Comparison of ENCODE assay signal across 8 cellular contexts in the genomic region with DNA sequence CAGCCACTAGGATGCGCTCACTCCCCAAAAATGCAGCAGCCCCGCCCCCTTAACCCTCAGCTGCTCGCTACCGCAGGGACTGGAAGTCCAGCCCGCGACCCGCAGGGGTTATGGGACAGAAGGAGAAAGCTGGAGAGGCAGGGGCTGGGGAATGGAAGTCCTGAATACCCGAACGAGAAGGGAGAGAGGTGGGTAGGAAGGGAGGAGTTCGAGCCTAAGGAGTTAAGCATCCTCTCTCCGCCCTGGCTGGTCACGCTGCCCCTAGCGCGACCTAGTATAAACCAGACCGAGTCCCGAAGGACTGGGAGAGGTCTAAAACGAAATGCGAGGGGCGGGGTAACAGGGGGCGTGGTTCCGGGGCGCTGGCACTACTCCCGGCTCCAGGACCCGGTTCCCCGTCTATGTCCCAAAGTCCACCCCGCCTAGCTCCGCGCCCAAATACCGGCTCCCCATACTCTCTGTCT. TPM values are rescaled to one million over a fixed set of nuclear protein-coding genes. Genes with fewer than 3 reads are reported as not detected.
DNase-seq lines count a peak whose midpoint lies in the region; ATAC-seq lines count a peak whose summit lies in the region.

No MANE protein-coding gene starts in this region.

- no peaks in the 10 kb centered on the region for H3K9me3 Mint-ChIP-seq in activated naive CD4-positive, alpha-beta T cell treated with anti-CD3 and anti-CD28 coated beads, Interleukin-2, amount 50 U/mL, for 72 hours

- ATAC-seq in activated naive CD4-positive, alpha-beta T cell treated with anti-CD3 and anti-CD28 coated beads, Interleukin-2, amount 50 U/mL, for 72 hours, result peak; percentile 50 to 71

- H3K27ac Mint-ChIP-seq in activated naive CD4-positive, alpha-beta T cell treated with anti-CD3 and anti-CD28 coated beads, Interleukin-2, amount 50 U/mL, for 72 hours, result peak overlapping the region; percentile 9 to 77

- in situ Hi-C loops in SK-MEL-5 (cut with HindIII; ENCODE audit: low pct_unique_long_range_greater_than_20kb, low sequenced_read_pairs), result no loop called here

- H3K9me3 ChIP-seq in HUES64 (ENCODE audit: insufficient read depth, low read depth, low read length), result no peaks in the 10 kb centered on the region

- H3K4me3 ChIP-seq in HUES64 (ENCODE audit: low read length), result peak overlapping the region; percentile 94

- no peaks in the 10 kb centered on the region for H3K27me3 ChIP-seq in HUES64 (ENCODE audit: insufficient read depth, low read length)

- peak; percentile 78 for DNase-seq in activated gamma-delta T cell treated with Interleukin-2 at 50 U/mL for 16 hours
- DNase-seq in activated gamma-delta T cell (lab: John Stamatoyannopoulos, UW), result no peak
- peak; percentile 83 for DNase-seq in SK-MEL-5 (ENCODE audit: low read depth, low spot score)
- peak; percentile 76 to 77 for DNase-seq in activated naive CD4-positive, alpha-beta T cell treated with anti-CD3 and anti-CD28 coated beads, Interleukin-2, amount 50 U/mL, for 72 hours (ENCODE audit: low spot score in 2 of 2)
- DNase-seq in glomerular endothelial cell (ENCODE audit: extremely low read depth, low read depth, low spot score), result peak; percentile 62
- peak in 54 of 56 donors; percentile 40 to 89 (median 70) for DNase-seq in nucleus accumbens (lab: John Stamatoyannopoulos, UW)
- peak; percentile 79 for DNase-seq in superior temporal gyrus (ENCODE audit: extremely low spot score)

- H3K36me3 Mint-ChIP-seq in activated naive CD4-positive, alpha-beta T cell treated with anti-CD3 and anti-CD28 coated beads, Interleukin-2, amount 50 U/mL, for 72 hours, result peaks cover 29 to 37% of the 10 kb centered on the region in 2 donors

- peaks cover 14% of the 10 kb centered on the region for H3K4me1 ChIP-seq in HUES64 (ENCODE audit: insufficient read depth, low read length)

- H3K9ac ChIP-seq in HUES64 (ENCODE audit: low read depth, low read length), result peak overlapping the region; percentile 80

- H3K27ac ChIP-seq in HUES64 (ENCODE audit: low read depth, low read length), result peak overlapping the region; percentile 84; the same call in 1 of the 2 replicates

- under 1% methylated on average over 29 of the region's 29 CpGs for WGBS in HUES64

- peaks cover 66% of the 10 kb centered on the region for H3K36me3 ChIP-seq in HUES64 (ENCODE audit: insufficient read depth, low read length)

RNA-seq across cellular contexts. Expression of a gene that starts 0.4 kb away (rescaled TPM):
- polyA plus RNA-seq in HUES64 (2013, experiment 1 of 2), result 65.0 TPM
- 86.9 TPM for polyA plus RNA-seq in HUES64 (2013, experiment 2 of 2)
- total RNA-seq in SK-MEL-5 (2014; rRNA removed; shearing (Covaris generic)), result 4.6 and 4.7 TPM in 2 replicates
- 4.6 and 4.9 TPM in 2 replicates for polyA plus RNA-seq in SK-MEL-5 (2015; cell fraction: cytosol; rRNA removed)
- polyA plus RNA-seq in SK-MEL-5 (2015; cell fraction: nucleus; rRNA removed), result 10.4 and 14.6 TPM in 2 replicates
- total RNA-seq in activated naive CD4-positive, alpha-beta T cell treated with anti-CD3 and anti-CD28 coated beads, Interleukin-2, amount 50 U/mL, for 72 hours, result 10 to 100 TPM in 1 of 2 donors, 1 to 10 TPM in 1; 6.7 to 42.6 TPM
- total RNA-seq in glomerular endothelial cell, result 110 and 138 TPM in 2 replicates

RNA-seq across cellular contexts. Expression of a gene that starts 6.4 kb away (rescaled TPM):
- polyA plus RNA-seq in HUES64 (2013, experiment 1 of 2), result not detected
- polyA plus RNA-seq in HUES64 (2013, experiment 2 of 2), result not detected
- not detected in 2 replicates for total RNA-seq in SK-MEL-5 (2014; rRNA removed; shearing (Covaris generic))
- polyA plus RNA-seq in SK-MEL-5 (2015; cell fraction: cytosol; rRNA removed), result not detected in 2 replicates
- polyA plus RNA-seq in SK-MEL-5 (2015; cell fraction: nucleus; rRNA removed), result not detected in 2 replicates
- not detected for total RNA-seq in activated naive CD4-positive, alpha-beta T cell treated with anti-CD3 and anti-CD28 coated beads, Interleukin-2, amount 50 U/mL, for 72 hours
- not detected in 2 replicates for total RNA-seq in glomerular endothelial cell

RNA-seq across cellular contexts. Expression of a gene that starts 6.8 kb away (rescaled TPM):
- polyA plus RNA-seq in HUES64 (2013, experiment 1 of 2), result 285 TPM
- polyA plus RNA-seq in HUES64 (2013, experiment 2 of 2), result 300 TPM
- total RNA-seq in SK-MEL-5 (2014; rRNA removed; shearing (Covaris generic)), result 466 and 467 TPM in 2 replicates
- 261 and 284 TPM in 2 replicates for polyA plus RNA-seq in SK-MEL-5 (2015; cell fraction: cytosol; rRNA removed)
- polyA plus RNA-seq in SK-MEL-5 (2015; cell fraction: nucleus; rRNA removed), result 34.1 and 41.6 TPM in 2 replicates
- total RNA-seq in activated naive CD4-positive, alpha-beta T cell treated with anti-CD3 and anti-CD28 coated beads, Interleukin-2, amount 50 U/mL, for 72 hours, result 100 to 1,000 TPM; 440 to 455 TPM
- total RNA-seq in glomerular endothelial cell, result 541 and 655 TPM in 2 replicates

RNA-seq across cellular contexts. Expression of a gene that starts 8.0 kb away (rescaled TPM):
- not detected for polyA plus RNA-seq in HUES64 (2013, experiment 1 of 2)
- polyA plus RNA-seq in HUES64 (2013, experiment 2 of 2), result not detected
- not detected in 2 replicates for total RNA-seq in SK-MEL-5 (2014; rRNA removed; shearing (Covaris generic))
- not detected in 2 replicates for polyA plus RNA-seq in SK-MEL-5 (2015; cell fraction: cytosol; rRNA removed)
- not detected in 2 replicates for polyA plus RNA-seq in SK-MEL-5 (2015; cell fraction: nucleus; rRNA removed)
- total RNA-seq in activated naive CD4-positive, alpha-beta T cell treated with anti-CD3 and anti-CD28 coated beads, Interleukin-2, amount 50 U/mL, for 72 hours, result not detected
- total RNA-seq in glomerular endothelial cell, result not detected in 2 replicates

RNA-seq across cellular contexts. Expression of a gene that starts 10.3 kb away (rescaled TPM):
- polyA plus RNA-seq in HUES64 (2013, experiment 1 of 2), result 9.5 TPM
- polyA plus RNA-seq in HUES64 (2013, experiment 2 of 2), result 14.6 TPM
- total RNA-seq in SK-MEL-5 (2014; rRNA removed; shearing (Covaris generic)), result 16.1 and 17.5 TPM in 2 replicates
- 11.8 and 14.4 TPM in 2 replicates for polyA plus RNA-seq in SK-MEL-5 (2015; cell fraction: cytosol; rRNA removed)
- polyA plus RNA-seq in SK-MEL-5 (2015; cell fraction: nucleus; rRNA removed), result 253 and 284 TPM in 2 replicates
- total RNA-seq in activated naive CD4-positive, alpha-beta T cell treated with anti-CD3 and anti-CD28 coated beads, Interleukin-2, amount 50 U/mL, for 72 hours, result 100 to 1,000 TPM; 116 to 158 TPM
- 3.7 and 18.7 TPM in 2 replicates for total RNA-seq in glomerular endothelial cell
